ENCODE assay signal across 1 cellular context in genomic region chr17:81097134-81097942, GRCh38.
TF ChIP-seq lines count a peak whose summit lies in the region.

No MANE protein-coding gene starts in this region.

TF ChIP-seq in HepG2, 621 proteins besides CTCF, POLR2A, EP300 and RAD21 (continued from another document and continues in another):
- peak; percentile 16; the same call in 1 of the 2 replicates for TF ChIP-seq FOXP4 (CRISPR knock-in tag; IDR thresholded peaks at IDR 0.05)
- peak; percentile 67 for TF ChIP-seq AGO2 (optimal IDR thresholded peaks at IDR 0.05; ENCODE audit: low read depth, low read length)
- TF ChIP-seq BATF2 (CRISPR knock-in tag; IDR thresholded peaks at IDR 0.05) = no peak
- no peak for TF ChIP-seq ZBTB44 (CRISPR knock-in tag; IDR thresholded peaks at IDR 0.05)
- no peak for TF ChIP-seq ZNF138 (CRISPR knock-in tag; IDR thresholded peaks at IDR 0.05; ENCODE audit: low read depth)
- TF ChIP-seq MAFK (conservative IDR thresholded peaks at IDR 0.05 in 1 of 2, IDR thresholded peaks at IDR 0.05 in 1 of 2; ENCODE audit: low read length in 2 of 2) = peak in 1 of 2 experiments; percentile 24; a peak in 1 of 4 replicates
- no peak for TF ChIP-seq ZNF530 (CRISPR knock-in tag; IDR thresholded peaks at IDR 0.05; ENCODE audit: low read depth)
- 0 out of 2 replicates have a peak, but pooled peaks have one; percentile 19 for TF ChIP-seq ZNF557 (CRISPR knock-in tag; IDR thresholded peaks at IDR 0.05)
- no peak for TF ChIP-seq LCORL (IDR thresholded peaks at IDR 0.05)
- no peak for TF ChIP-seq LCORL (CRISPR knock-in tag; IDR thresholded peaks at IDR 0.05)
- no peak for TF ChIP-seq EHMT2 (IDR thresholded peaks at IDR 0.05; ENCODE audit: borderline replicate concordance, low read depth, low read length)
- TF ChIP-seq HIC2 (CRISPR knock-in tag; IDR thresholded peaks at IDR 0.05; ENCODE audit: low read depth) = no peak; the same call in 1 of the 2 replicates
- no peak for TF ChIP-seq SRSF9 (IDR thresholded peaks at IDR 0.05; ENCODE audit: borderline replicate concordance, insufficient read depth, low read depth, low read length, poor library complexity, severe bottlenecking)
- no peak for TF ChIP-seq TERF1 (CRISPR knock-in tag; IDR thresholded peaks at IDR 0.05)
- no peak for TF ChIP-seq ZFP90 (CRISPR knock-in tag; IDR thresholded peaks at IDR 0.05; ENCODE audit: borderline replicate concordance)
- TF ChIP-seq ETV5 (CRISPR knock-in tag; IDR thresholded peaks at IDR 0.05; ENCODE audit: borderline replicate concordance) = peak; percentile 33; the same call in 1 of the 2 replicates
- TF ChIP-seq PBX2 (CRISPR knock-in tag; IDR thresholded peaks at IDR 0.05) = no peak
- no peak for TF ChIP-seq ZNF317 (CRISPR knock-in tag; IDR thresholded peaks at IDR 0.05)
- TF ChIP-seq ZNF407 (CRISPR knock-in tag; IDR thresholded peaks at IDR 0.05; ENCODE audit: not compliant biosample characterization) = no peak
- no peak for TF ChIP-seq KDM5A (IDR thresholded peaks at IDR 0.05; ENCODE audit: borderline replicate concordance, low read length)
- TF ChIP-seq SNAPC2 (CRISPR knock-in tag; IDR thresholded peaks at IDR 0.05) = no peak
- peak; percentile 65; the same call in 1 of the 2 replicates for TF ChIP-seq KLF6 (CRISPR knock-in tag; IDR thresholded peaks at IDR 0.05)
- TF ChIP-seq SRSF1 (optimal IDR thresholded peaks at IDR 0.05; ENCODE audit: low read depth, low read length) = no peak
- TF ChIP-seq ZMAT5 (CRISPR knock-in tag; IDR thresholded peaks at IDR 0.05; ENCODE audit: borderline replicate concordance, low read depth) = no peak
- no peak for TF ChIP-seq GMEB2 (CRISPR knock-in tag; IDR thresholded peaks at IDR 0.05; ENCODE audit: low read depth)
- TF ChIP-seq TRIM22 (IDR thresholded peaks at IDR 0.05) = no peak
- no peak for TF ChIP-seq ZNF18 (CRISPR knock-in tag; IDR thresholded peaks at IDR 0.05; ENCODE audit: insufficient replicate concordance)
- 0 out of 4 replicates have a peak, but pooled peaks of 1 of the 2 experiments have one; percentile 67 for TF ChIP-seq KLF16 (CRISPR knock-in tag; IDR thresholded peaks at IDR 0.05)
- TF ChIP-seq HNF1B (CRISPR knock-in tag; IDR thresholded peaks at IDR 0.05) = peak; percentile 35; the same call in 1 of the 2 replicates
